In genomic region chr2:236012155-236012554, GRCh38 we compare ENCODE assay signal across 15 cellular contexts.
DNase-seq lines count a peak whose midpoint lies in the region; ATAC-seq and TF ChIP-seq lines count a peak whose summit lies in the region.
"Had no signal": no experiment of that assay in that cellular context is flagged by ENCODE, and none has a peak within 500 bp of the region (broad histone marks: within the 10 kb centered on the region; RNA-seq: fewer than 3 reads in every experiment).

No MANE protein-coding gene starts in this region.

- H3K4ac ChIP-seq in IMR-90 (ENCODE audit: low read depth, low read length): no peak overlapping the region

- H3K4me2 ChIP-seq in BLaER1 treated with 17β-estradiol and CSF1 and Interleukin-3, amounts not matched to agents 10 nM and 100 nM: peak overlapping the region; percentile 55 to 85 (median 76)
- H3K4me2 ChIP-seq in IMR-90 (ENCODE audit: low read depth, low read length): no peak overlapping the region

- no peak overlapping the region for H4K91ac ChIP-seq in IMR-90 (ENCODE audit: insufficient read depth, low read depth, low read length)

- WGBS in IMR-90 (ENCODE audit: extremely low coverage in 2 of 2, insufficient read length in 1 of 2), 2 experiments: no CpG with 5 or more reads among the region's 8 CpGs
- WGBS in sigmoid colon, 2 donors: 73 to 87% methylated on average over 8 of the region's 8 CpGs

- peaks cover 0 to 17% (median 5%) of the 10 kb centered on the region in 11 experiments; a peak in 10 of 22 replicates for H3K9me3 ChIP-seq in BLaER1 treated with 17β-estradiol and CSF1 and Interleukin-3, amounts not matched to agents 10 nM and 100 nM (replicated peaks in 1 of 11)
- H3K9me3 ChIP-seq in IMR-90 (ENCODE audit: control insufficient read depth, insufficient read depth, low read length) (no peaks in the 10 kb centered on the region), sigmoid colon (no peaks in the 10 kb centered on the region)
- H3K9me3 ChIP-seq: Caco-2 had no signal

- H2AK5ac ChIP-seq in IMR-90 (ENCODE audit: low read depth, low read length): no peak overlapping the region

- peaks cover 0 to 21% (median 5%) of the 10 kb centered on the region in 11 experiments; a peak in 8 of 22 replicates for H3K36me3 ChIP-seq in BLaER1 treated with 17β-estradiol and CSF1 and Interleukin-3, amounts not matched to agents 10 nM and 100 nM
- H3K36me3 ChIP-seq in IMR-90 (ENCODE audit: control insufficient read depth, insufficient read depth, low read length): no peaks in the 10 kb centered on the region
- no peaks in the 10 kb centered on the region for H3K36me3 ChIP-seq in sigmoid colon

- H4K5ac ChIP-seq in IMR-90 (ENCODE audit: low read depth, low read length): no peak overlapping the region

- no peak overlapping the region for H2AFZ ChIP-seq in IMR-90 (replicated peaks; ENCODE audit: low read length, poor library complexity)
- H2AFZ ChIP-seq: GM23248 had no signal

- dilution Hi-C loops in IMR-90 (cut with HindIII; ENCODE audit: low sequenced_read_pairs, unreplicated experiment): no loop called here

- peaks cover 23 to 33% (median 29%) of the 10 kb centered on the region in 11 experiments for H3K27me3 ChIP-seq in BLaER1 treated with 17β-estradiol and CSF1 and Interleukin-3, amounts not matched to agents 10 nM and 100 nM
- no peaks in the 10 kb centered on the region for H3K27me3 ChIP-seq in IMR-90 (ENCODE audit: control insufficient read depth, insufficient read depth, low read length)
- H3K27me3 ChIP-seq in sigmoid colon: no peaks in the 10 kb centered on the region

- H2BK120ac ChIP-seq in IMR-90 (ENCODE audit: low read depth, low read length): no peak overlapping the region

- H3K4me1 ChIP-seq in BLaER1 treated with 17β-estradiol and CSF1 and Interleukin-3, amounts not matched to agents 10 nM and 100 nM: peaks cover 48 to 90% (median 83%) of the 10 kb centered on the region in 10 experiments
- H3K4me1 ChIP-seq in IMR-90 (ENCODE audit: control insufficient read depth, insufficient read depth, low read length) (no peaks in the 10 kb centered on the region), sigmoid colon (no peaks in the 10 kb centered on the region)
- H3K4me1 ChIP-seq: Caco-2 had no signal

- H2BK5ac ChIP-seq in IMR-90 (ENCODE audit: low read depth, low read length, poor library complexity, severe bottlenecking): no peak overlapping the region

- no peaks in the 10 kb centered on the region for H3K36me3 Mint-ChIP-seq in immature natural killer cell
- H3K36me3 Mint-ChIP-seq: CD4-positive, CD25-positive, alpha-beta regulatory T cell had no signal

- H3K14ac ChIP-seq in IMR-90 (replicated peaks; ENCODE audit: low read depth, low read length): no peak overlapping the region

- no peak overlapping the region; a peak in 1 of 20 replicates for H3K4me3 ChIP-seq in BLaER1 treated with 17β-estradiol and CSF1 and Interleukin-3, amounts not matched to agents 10 nM and 100 nM
- no peak overlapping the region for H3K4me3 ChIP-seq in IMR-90 (ENCODE audit: insufficient read depth, low read depth, low read length)
- H3K4me3 ChIP-seq in sigmoid colon: no peak overlapping the region
- H3K4me3 ChIP-seq: GM23248 had no signal

- no peaks in the 10 kb centered on the region for H3K79me1 ChIP-seq in IMR-90 (ENCODE audit: low read depth in 1 of 2, low read length in 2 of 2)

- peaks cover 32 to 35% of the 10 kb centered on the region in 2 donors for H3K4me1 Mint-ChIP-seq in immature natural killer cell

- peaks cover 0 to 7% (median 0%) of the 10 kb centered on the region in 11 experiments; a peak in 2 of 22 replicates for H4K20me1 ChIP-seq in BLaER1 treated with 17β-estradiol and CSF1 and Interleukin-3, amounts not matched to agents 10 nM and 100 nM
- no peaks in the 10 kb centered on the region for H4K20me1 ChIP-seq in IMR-90 (ENCODE audit: insufficient read depth, low read length)

- no peak overlapping the region for H4K8ac ChIP-seq in IMR-90 (ENCODE audit: low read depth in 2 of 2, low read length in 2 of 2)

- TF ChIP-seq RAD21 in IMR-90 (IDR thresholded peaks at IDR 0.05; ENCODE audit: low read length): no peak

- peak overlapping the region in 3 of 11 experiments; percentile 42 to 59 (median 49); a peak in 4 of 22 replicates for H3K9ac ChIP-seq in BLaER1 treated with 17β-estradiol and CSF1 and Interleukin-3, amounts not matched to agents 10 nM and 100 nM
- no peak overlapping the region for H3K9ac ChIP-seq in IMR-90 (ENCODE audit: low read depth, low read length)
- H3K9ac ChIP-seq: GM23248 had no signal

- H3K27ac Mint-ChIP-seq in immature natural killer cell: peak overlapping the region in 1 of 6 donors; percentile 1
- H3K27ac Mint-ChIP-seq: CD4-positive, CD25-positive, alpha-beta regulatory T cell had no signal

- H3K56ac ChIP-seq in IMR-90 (ENCODE audit: extremely low read depth, insufficient read depth, low read length): no peak overlapping the region

- H3K27ac ChIP-seq in BLaER1 treated with 17β-estradiol and CSF1 and Interleukin-3, amounts not matched to agents 10 nM and 100 nM: peak overlapping the region in 8 of 11 experiments; percentile 28 to 72 (median 67); a peak in 15 of 22 replicates
- H3K27ac ChIP-seq in IMR-90 (ENCODE audit: insufficient read depth, low read length): no peak overlapping the region
- H3K27ac ChIP-seq in sigmoid colon: no peak overlapping the region
- H3K27ac ChIP-seq: GM23248 had no signal

- no peaks in the 10 kb centered on the region for H3K9me1 ChIP-seq in IMR-90 (ENCODE audit: insufficient read depth, low read length)

- TF ChIP-seq POLR2A in IMR-90 (IDR thresholded peaks at IDR 0.05; ENCODE audit: low read depth, low read length) (no peak), sigmoid colon (IDR thresholded peaks at IDR 0.05) (no peak)

- H3K9me3 Mint-ChIP-seq in immature natural killer cell: no peaks in the 10 kb centered on the region

- no peak overlapping the region for H2BK15ac ChIP-seq in IMR-90 (ENCODE audit: low read depth, low read length)

- no peak overlapping the region for H3K23ac ChIP-seq in IMR-90 (ENCODE audit: low read depth, low read length)

- no TSS peak for BruUV-seq in IMR-90 (replicated peaks; lab: Mats Ljungman, UMichigan)

- DNase-seq in IMR-90 (no peak), immature natural killer cell (no peak), renal cortical epithelial cell (ENCODE audit: low read depth) (peak; percentile 81), sigmoid colon (no peak), GM13977 (ENCODE audit: low spot score) (no peak)
- DNase-seq in stimulated activated naive CD8-positive, alpha-beta T cell treated with anti-CD3 and anti-CD28 coated beads, Interleukin-15, Interleukin-2, amounts not matched to agents 100 U/mL and 50 U/mL, for 24 hours: no peak
- DNase-seq: Caco-2; CD4-positive, CD25-positive, alpha-beta regulatory T cell; GDM1; GM23248; Karpas-422; NCI-H1105 treated with DMSO at 0.1 percent for 48 hours; NCI-H1694 had no signal

- in situ Hi-C loops in IMR-90 (cut with MboI; ENCODE audit: low sequenced_read_pairs) (no loop called here), GM13977 (cut with MboI; ENCODE audit: low pct_unique_long_range_greater_than_20kb, low sequenced_read_pairs, unreplicated experiment) (no loop called here)

- POLR2A ChIA-PET in IMR-90 (lab: Charles Lee; ENCODE audit: unreplicated experiment): no interaction called here

- TF ChIP-seq CTCF in IMR-90 (conservative IDR thresholded peaks at IDR 0.05; ENCODE audit: low read depth, low read length) (no peak), sigmoid colon (IDR thresholded peaks at IDR 0.05) (no peak), GM13977 (IDR thresholded peaks at IDR 0.05; ENCODE audit: extremely low read depth, insufficient read depth, missing control alignments) (no peak)

- TF ChIP-seq EP300 in sigmoid colon (IDR thresholded peaks at IDR 0.05): no peak

- H2BK20ac ChIP-seq in IMR-90 (ENCODE audit: low read depth, low read length): no peak overlapping the region

- no peak overlapping the region for H2AK9ac ChIP-seq in IMR-90 (replicated peaks; ENCODE audit: low read depth, low read length, poor library complexity)

- CTCF ChIA-PET in IMR-90 (lab: Yijun Ruan, JAX): interaction anchor here (0.7 kb wide), 1 partner anchor 166 kb away, joined by 3 read pairs; no protein-coding TSS in a partner anchor

- H3K27me3 Mint-ChIP-seq in immature natural killer cell (ENCODE audit: low read depth in 3 of 3): peaks cover 0 to 2% (median 2%) of the 10 kb centered on the region in 3 donors

- intact Hi-C loops in IMR-90 (cut with micrococcal nuclease): no loop called here
- intact Hi-C loops in sigmoid colon (cut with DNase I): no loop called here

- peak overlapping the region in 3 of 5 donors; percentile 6 to 39 (median 11) for H3K4me3 Mint-ChIP-seq in immature natural killer cell
- H3K4me3 Mint-ChIP-seq: CD4-positive, CD25-positive, alpha-beta regulatory T cell had no signal

- ATAC-seq in IMR-90 (ENCODE audit: low read depth): no peak
- ATAC-seq in stimulated activated naive CD8-positive, alpha-beta T cell treated with anti-CD3 and anti-CD28 coated beads, Interleukin-15, Interleukin-2, amounts not matched to agents 100 U/mL and 50 U/mL, for 24 hours: no peak
- ATAC-seq: Right ventricle myocardium inferior had no signal

- no peak overlapping the region for H3K18ac ChIP-seq in IMR-90 (ENCODE audit: low read depth, low read length)

TF ChIP-seq in IMR-90, 13 proteins besides CTCF, POLR2A, EP300 and RAD21:
- no peak for TF ChIP-seq USF2 (IDR thresholded peaks at IDR 0.05; ENCODE audit: low read depth, low read length)
- peak; percentile 14; the same call in 1 of the 2 replicates for TF ChIP-seq CEBPB (IDR thresholded peaks at IDR 0.05; ENCODE audit: low read depth, low read length)

Comparison
In these comparisons a context has a peak if more than half of its experiments do, and no peak if none do; other contexts are left out.
1. H3K27ac ChIP-seq: peak in BLaER1 treated with 17β-estradiol and CSF1 and Interleukin-3, amounts not matched to agents 10 nM and 100 nM (8 of 11); none in IMR-90 (single experiment) and sigmoid colon (0 of 4).